In genomic region chr2:15154289-15154688, GRCh38 we compare ENCODE assay signal across 24 cellular contexts.
DNase-seq lines count a peak whose midpoint lies in the region; ATAC-seq and TF ChIP-seq lines count a peak whose summit lies in the region.
"Had no signal": no experiment of that assay in that cellular context is flagged by ENCODE, and none has a peak within 500 bp of the region (broad histone marks: within the 10 kb centered on the region; RNA-seq: fewer than 3 reads in every experiment).

No MANE protein-coding gene starts in this region.

- in situ Hi-C loops in astrocyte of the spinal cord (cut with HindIII; ENCODE audit: low sequenced_read_pairs) = no loop called here

- H3K27ac ChIP-seq in DND-41 (ENCODE audit: low read length) = no peak overlapping the region
- H3K27ac ChIP-seq: heart left ventricle, spleen had no signal

- DNase-seq in DND-41 (no peak), HS-5 (ENCODE audit: low read depth) (peak; percentile 28), astrocyte of the spinal cord (ENCODE audit: low read depth, low spot score) (peak; percentile 50), non-pigmented ciliary epithelial cell (ENCODE audit: low read depth) (peak; percentile 36), germinal center (ENCODE audit: low spot score) (no peak), NCI-H510A (lab: John Stamatoyannopoulos, UW) (no peak)
- DNase-seq: activated CD4-positive, alpha-beta T cell treated with anti-CD3 and anti-CD28 coated beads, Interleukin-2, amount 50 U/mL, for 48 hours; activated naive CD4-positive, alpha-beta T cell treated with Interleukin-2 at 50 U/mL for 16 hours; activated T-cell treated with anti-CD3 and anti-CD28 coated beads for 4 hours; anterior cingulate cortex; heart left ventricle; KBM-7; left cardiac atrium; MG63; NCI-H1417 treated with DMSO at 0.1 percent for 48 hours; NCI-H2107; occipital lobe; retina; SHP77 treated with DMSO at 0.1 percent for 48 hours; spleen; stimulated activated CD4-positive, alpha-beta T cell treated with anti-CD3 and anti-CD28 coated beads, Interleukin-4, amount 100 ng/mL, for 1 hour; stimulated activated naive CD4-positive, alpha-beta T cell had no signal

- H3K4me2 ChIP-seq in DND-41 (ENCODE audit: insufficient read depth, low read length) = no peak overlapping the region

- H2AFZ ChIP-seq in DND-41 (ENCODE audit: low read depth, low read length) = no peak overlapping the region

- TF ChIP-seq CTCF in DND-41 (IDR thresholded peaks at IDR 0.05; ENCODE audit: borderline replicate concordance, extremely low read depth, low read length, poor library complexity, severe bottlenecking) (no peak), astrocyte of the spinal cord (IDR thresholded peaks at IDR 0.05; ENCODE audit: low read depth, low read length) (no peak)

- H3K4me1 ChIP-seq in DND-41 (ENCODE audit: insufficient read depth, low read length) = no peaks in the 10 kb centered on the region
- H3K4me1 ChIP-seq: heart left ventricle, spleen had no signal

- no peaks in the 10 kb centered on the region for H3K27me3 ChIP-seq in DND-41 (ENCODE audit: insufficient read depth, low read length, poor library complexity)
- H3K27me3 ChIP-seq: heart left ventricle, MG63, spleen had no signal

- H3K4me3 ChIP-seq in DND-41 (ENCODE audit: low read depth in 1 of 2, low read length in 2 of 2) = no peak overlapping the region
- no peak overlapping the region for H3K4me3 ChIP-seq in astrocyte of the spinal cord (ENCODE audit: low read depth, low read length)
- H3K4me3 ChIP-seq: heart left ventricle, MG63, spleen had no signal

- H3K36me3 ChIP-seq in DND-41 (ENCODE audit: insufficient read depth, low read length) = no peaks in the 10 kb centered on the region
- H3K36me3 ChIP-seq: heart left ventricle, MG63, spleen had no signal

- H3K9me3 ChIP-seq in DND-41 (ENCODE audit: insufficient read depth, low read length, severe bottlenecking) = no peaks in the 10 kb centered on the region
- H3K9me3 ChIP-seq: heart left ventricle, MG63, spleen had no signal

- no peak overlapping the region for H3K9ac ChIP-seq in DND-41 (ENCODE audit: low read depth, low read length)

- H3K79me2 ChIP-seq in DND-41 (ENCODE audit: insufficient read depth, low read length) = no peaks in the 10 kb centered on the region

- ATAC-seq in DND-41 (ENCODE audit: insufficient read depth, low read depth) (peak; percentile 66; the same call in 2 of the 3 replicates), HG02870 (IDR thresholded peaks at IDR 0.05; ENCODE audit: unreplicated experiment) (no peak)
- ATAC-seq: heart left ventricle, left cardiac atrium, WTC11 had no signal

- no peaks in the 10 kb centered on the region for H4K20me1 ChIP-seq in DND-41 (ENCODE audit: insufficient read depth, low read length)

Comparison
In these comparisons a context has a peak if more than half of its experiments do, and no peak if none do; other contexts are left out.
1. DNase-seq: peak in HS-5 (single experiment), astrocyte of the spinal cord (single experiment) and non-pigmented ciliary epithelial cell (single experiment); none in DND-41 (single experiment), germinal center (single experiment) and NCI-H510A (single experiment).